28 cellular contexts compared by ENCODE assay signal in genomic region chr12:50715174-50715573, GRCh38. TPM values are rescaled to one million over a fixed set of nuclear protein-coding genes. Genes with fewer than 3 reads are reported as not detected.
DNase-seq lines count a peak whose midpoint lies in the region; ATAC-seq and TF ChIP-seq lines count a peak whose summit lies in the region.
"Had no signal": no experiment of that assay in that cellular context is flagged by ENCODE, and none has a peak within 500 bp of the region (broad histone marks: within the 10 kb centered on the region; RNA-seq: fewer than 3 reads in every experiment).

No MANE protein-coding gene starts in this region.

- no peaks in the 10 kb centered on the region for H3K27me3 Mint-ChIP-seq in CD4-positive, CD25-positive, alpha-beta regulatory T cell
- no peaks in the 10 kb centered on the region for H3K27me3 Mint-ChIP-seq in activated CD8-positive, alpha-beta T cell treated with anti-CD3 and anti-CD28 coated beads for 36 hours
- H3K27me3 Mint-ChIP-seq in progenitor cell of endocrine pancreas, result no peaks in the 10 kb centered on the region
- H3K27me3 Mint-ChIP-seq: activated B cell treated with CpG ODN at 0.5 μM for 24 hours; central memory CD8-positive, alpha-beta T cell had no signal

- intact Hi-C loops in activated CD8-positive, alpha-beta T cell treated with anti-CD3 and anti-CD28 coated beads for 36 hours (cut with micrococcal nuclease), result no loop called here

- TF ChIP-seq CTCF in activated CD8-positive, alpha-beta T cell treated with anti-CD3 and anti-CD28 coated beads for 36 hours (IDR thresholded peaks at IDR 0.05), result no peak
- TF ChIP-seq CTCF in fibroblast of the aortic adventitia (IDR thresholded peaks at IDR 0.05; ENCODE audit: insufficient read depth, low read length) (no peak), progenitor cell of endocrine pancreas (IDR thresholded peaks at IDR 0.05; ENCODE audit: unreplicated experiment) (no peak)

- no peaks in the 10 kb centered on the region for H3K9me3 Mint-ChIP-seq in CD4-positive, CD25-positive, alpha-beta regulatory T cell
- no peaks in the 10 kb centered on the region for H3K9me3 Mint-ChIP-seq in activated CD8-positive, alpha-beta T cell treated with anti-CD3 and anti-CD28 coated beads for 36 hours
- no peaks in the 10 kb centered on the region for H3K9me3 Mint-ChIP-seq in progenitor cell of endocrine pancreas (ENCODE audit: low read depth)
- H3K9me3 Mint-ChIP-seq: activated B cell treated with CpG ODN at 0.5 μM for 24 hours; central memory CD8-positive, alpha-beta T cell had no signal

- peak overlapping the region in 2 of 3 donors; percentile 17 to 18 for H3K27ac Mint-ChIP-seq in CD4-positive, CD25-positive, alpha-beta regulatory T cell
- H3K27ac Mint-ChIP-seq in activated CD8-positive, alpha-beta T cell treated with anti-CD3 and anti-CD28 coated beads for 36 hours, result peak overlapping the region; percentile 4
- peak overlapping the region; percentile 31 for H3K27ac Mint-ChIP-seq in progenitor cell of endocrine pancreas
- H3K27ac Mint-ChIP-seq: activated B cell treated with CpG ODN at 0.5 μM for 24 hours had no signal

- POLR2A ChIA-PET in activated CD8-positive, alpha-beta T cell treated with anti-CD3 and anti-CD28 coated beads for 36 hours (lab: Charles Lee), result no interaction called here

- H3K9me3 ChIP-seq in CD4-positive, CD25-positive, alpha-beta regulatory T cell (ENCODE audit: control insufficient read depth in 2 of 2, low read length in 2 of 2), result no peaks in the 10 kb centered on the region
- H3K9me3 ChIP-seq: gastrocnemius medialis, ovary, sigmoid colon had no signal

- CTCF ChIA-PET in activated CD8-positive, alpha-beta T cell treated with anti-CD3 and anti-CD28 coated beads for 36 hours (lab: Charles Lee), result interaction anchor here (1.0 to 1.5 kb wide), 2 partner anchors 72 to 77 kb away, joined by 3 to 4 read pairs; no protein-coding TSS in a partner anchor

- H3K27ac ChIP-seq in CD4-positive, CD25-positive, alpha-beta regulatory T cell (ENCODE audit: insufficient read depth, low read length, poor library complexity, severe bottlenecking), result no peak overlapping the region
- H3K27ac ChIP-seq: gastrocnemius medialis, ovary, RWPE1, sigmoid colon had no signal

- no peak for DNase-seq in CD4-positive, CD25-positive, alpha-beta regulatory T cell
- no peak for DNase-seq in activated CD8-positive, alpha-beta T cell treated with anti-CD3 and anti-CD28 coated beads for 36 hours
- DNase-seq in fibroblast of the aortic adventitia (ENCODE audit: low read depth), result peak; percentile 46
- no peak for DNase-seq in progenitor cell of endocrine pancreas (ENCODE audit: low spot score, unreplicated experiment)
- DNase-seq in SHP77 treated with DMSO at 0.1 percent for 48 hours (lab: John Stamatoyannopoulos, UW), result no peak
- DNase-seq: activated B cell treated with CpG ODN at 0.5 μM for 24 hours; activated CD4-positive, alpha-beta T cell treated with anti-CD3 and anti-CD28 coated beads, Interleukin-2, amount 50 U/mL, for 4 hours; activated naive CD4-positive, alpha-beta T cell; AML-193; COR-L47; DMS79; effector CD8-positive, alpha-beta T cell; erythroblast; gastrocnemius medialis; hypothalamus; Karpas-422; NCI-H187; NCI-H69; ovary; sigmoid colon; stimulated activated CD4-positive, alpha-beta T cell treated with anti-CD3 and anti-CD28 coated beads, Interleukin-15, amount 100 ng/mL, for 24 hours; stimulated activated CD8-positive, alpha-beta memory T cell treated with anti-CD3 and anti-CD28 coated beads, Interleukin-4, amount 100 ng/mL, for 48 hours had no signal

- H3K36me3 Mint-ChIP-seq in CD4-positive, CD25-positive, alpha-beta regulatory T cell, result peaks cover 46% of the 10 kb centered on the region
- peaks cover 20% of the 10 kb centered on the region for H3K36me3 Mint-ChIP-seq in activated CD8-positive, alpha-beta T cell treated with anti-CD3 and anti-CD28 coated beads for 36 hours (ENCODE audit: low read depth)
- H3K36me3 Mint-ChIP-seq in progenitor cell of endocrine pancreas (ENCODE audit: insufficient read depth), result peaks cover 11% of the 10 kb centered on the region

- H3K27me3 ChIP-seq in CD4-positive, CD25-positive, alpha-beta regulatory T cell (ENCODE audit: control insufficient read depth, insufficient read depth, low read length), result no peaks in the 10 kb centered on the region
- H3K27me3 ChIP-seq: gastrocnemius medialis, ovary, sigmoid colon had no signal

- H3K4me3 Mint-ChIP-seq in CD4-positive, CD25-positive, alpha-beta regulatory T cell, result no peak overlapping the region
- H3K4me3 Mint-ChIP-seq in activated CD8-positive, alpha-beta T cell treated with anti-CD3 and anti-CD28 coated beads for 36 hours, result no peak overlapping the region
- H3K4me3 Mint-ChIP-seq in progenitor cell of endocrine pancreas (ENCODE audit: low read depth), result no peak overlapping the region
- H3K4me3 Mint-ChIP-seq: activated B cell treated with CpG ODN at 0.5 μM for 24 hours; central memory CD8-positive, alpha-beta T cell had no signal

- H3K4me1 Mint-ChIP-seq in CD4-positive, CD25-positive, alpha-beta regulatory T cell, result no peaks in the 10 kb centered on the region
- no peaks in the 10 kb centered on the region for H3K4me1 Mint-ChIP-seq in activated CD8-positive, alpha-beta T cell treated with anti-CD3 and anti-CD28 coated beads for 36 hours (ENCODE audit: low read depth)
- no peaks in the 10 kb centered on the region for H3K4me1 Mint-ChIP-seq in progenitor cell of endocrine pancreas (ENCODE audit: low read depth)
- H3K4me1 Mint-ChIP-seq: activated B cell treated with CpG ODN at 0.5 μM for 24 hours; central memory CD8-positive, alpha-beta T cell had no signal

- ATAC-seq in CD4-positive, CD25-positive, alpha-beta regulatory T cell (ENCODE audit: low read depth in 2 of 2), result no peak
- no peak for ATAC-seq in activated CD8-positive, alpha-beta T cell treated with anti-CD3 and anti-CD28 coated beads for 36 hours
- no peak for ATAC-seq in GM21526 (IDR thresholded peaks at IDR 0.05; ENCODE audit: low FRiP score, unreplicated experiment)
- no peak for ATAC-seq in HG02623 (IDR thresholded peaks at IDR 0.05; ENCODE audit: unreplicated experiment)
- ATAC-seq: gastrocnemius medialis, SK-N-SH treated with all-trans-retinoic acid at 6 μM for 48 hours had no signal

- no peak overlapping the region for H3K4me3 ChIP-seq in CD4-positive, CD25-positive, alpha-beta regulatory T cell (ENCODE audit: low read depth, low read length)
- no peak overlapping the region for H3K4me3 ChIP-seq in fibroblast of the aortic adventitia (ENCODE audit: low read depth, low read length)
- H3K4me3 ChIP-seq: gastrocnemius medialis, lung, ovary, sigmoid colon had no signal

- peaks cover 64% of the 10 kb centered on the region for H3K36me3 ChIP-seq in CD4-positive, CD25-positive, alpha-beta regulatory T cell (ENCODE audit: control insufficient read depth, insufficient read depth, low read length)
- H3K36me3 ChIP-seq: ovary had no signal

- H3K4me1 ChIP-seq in CD4-positive, CD25-positive, alpha-beta regulatory T cell (ENCODE audit: control insufficient read depth, insufficient read depth, low read length, poor library complexity, severe bottlenecking), result no peaks in the 10 kb centered on the region
- H3K4me1 ChIP-seq: gastrocnemius medialis had no signal

RNA-seq across cellular contexts. Expression of gene ATF1, which starts 48.7 kb away (rescaled TPM):
- 30.6 TPM for total RNA-seq in CD4-positive, CD25-positive, alpha-beta regulatory T cell
- 10 to 100 TPM; 47.3 to 56.1 (median 52.5) TPM for polyA plus RNA-seq in CD4-positive, CD25-positive, alpha-beta regulatory T cell
- 10 to 100 TPM; 46.6 to 49.8 TPM for total RNA-seq in activated CD8-positive, alpha-beta T cell treated with anti-CD3 and anti-CD28 coated beads for 36 hours
- 31.0 and 39.5 TPM in 2 replicates for total RNA-seq in fibroblast of the aortic adventitia (ENCODE audit: low replicate concordance)
- total RNA-seq in progenitor cell of endocrine pancreas, result 30.1 and 32.1 TPM in 2 replicates
